ENCODE assay signal across 8 cellular contexts in the genomic region with DNA sequence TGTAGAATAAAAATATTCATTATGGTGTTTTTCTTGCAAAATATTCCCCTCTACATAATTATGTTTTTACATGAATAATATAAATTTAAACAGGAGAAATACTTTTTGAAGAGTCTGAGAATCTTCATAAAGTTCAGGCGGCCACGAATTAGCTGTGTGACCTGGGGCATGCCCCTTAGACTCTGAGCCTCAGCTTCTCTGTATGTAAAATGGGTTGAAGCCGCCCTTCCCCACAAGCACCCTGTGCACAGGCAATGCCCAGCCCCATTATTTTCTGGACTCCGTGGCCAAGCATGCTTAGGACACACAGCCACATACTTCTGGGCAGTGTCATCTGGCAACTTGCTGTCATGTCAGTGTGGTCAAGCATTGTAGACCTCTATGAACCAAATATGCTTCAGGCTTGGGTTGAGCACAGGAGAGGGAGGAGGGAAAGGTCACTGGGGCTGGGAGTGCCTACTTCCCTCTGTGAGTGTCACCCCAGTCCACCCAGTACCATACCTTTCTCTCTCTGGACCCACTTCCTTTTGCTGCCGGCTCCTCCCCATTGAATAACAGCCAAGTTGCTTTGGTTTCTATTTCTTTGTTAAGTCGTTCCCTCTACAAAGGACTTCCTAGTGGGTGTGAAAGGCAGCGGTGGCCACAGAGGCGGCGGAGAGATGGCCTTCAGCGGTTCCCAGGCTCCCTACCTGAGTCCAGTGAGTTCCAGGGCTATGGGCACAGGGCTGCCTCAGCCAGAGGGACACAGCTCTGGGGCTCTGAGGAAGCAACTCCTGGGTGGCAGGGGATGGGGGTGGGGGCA. TPM values are rescaled to one million over a fixed set of nuclear protein-coding genes. Genes with fewer than 3 reads are reported as not detected.
DNase-seq lines count a peak whose midpoint lies in the region; ATAC-seq and TF ChIP-seq lines count a peak whose summit lies in the region.

A gene (plus strand): TSS at position 582 of the 802 bp plus-strand sequence. CDS start 78 bp downstream, at position 660.

- H3K4me1 ChIP-seq in BLaER1 treated with 17β-estradiol and CSF1 and Interleukin-3, amounts not matched to agents 10 nM and 100 nM: peaks cover 49 to 65% (median 58%) of the 10 kb centered on the region in 10 experiments
- H3K4me1 ChIP-seq in gastroesophageal sphincter (peaks cover 0 to 29% (median 15%) of the 10 kb centered on the region in 3 donors), sigmoid colon (peaks cover 0 to 24% (median 23%) of the 10 kb centered on the region in 4 donors)

- H3K27ac ChIP-seq in BLaER1 treated with 17β-estradiol and CSF1 and Interleukin-3, amounts not matched to agents 10 nM and 100 nM: peak within 1 kb of the TSS in 10 of 11 experiments; percentile 40 to 87 (median 77); a peak in 21 of 22 replicates
- H3K27ac ChIP-seq in gastroesophageal sphincter: peak within 1 kb of the TSS in 3 of 4 donors; percentile 15 to 64 (median 51)
- H3K27ac ChIP-seq in sigmoid colon: peak within 1 kb of the TSS; percentile 56 to 69 (median 62)

- DNase-seq in GM19238 (ENCODE audit: insufficient read length, low spot score): peak; percentile 62
- DNase-seq in activated CD8-positive, alpha-beta T cell treated with anti-CD3 and anti-CD28 coated beads for 36 hours: peak; percentile 48
- DNase-seq in sigmoid colon: no peak
- DNase-seq in foreskin melanocyte: no peak
- DNase-seq in G401 (ENCODE audit: low spot score): no peak

- peak within 1 kb of the TSS; percentile 71 to 84 (median 80) for H3K9ac ChIP-seq in BLaER1 treated with 17β-estradiol and CSF1 and Interleukin-3, amounts not matched to agents 10 nM and 100 nM

- H3K9me3 Mint-ChIP-seq in activated CD8-positive, alpha-beta T cell treated with anti-CD3 and anti-CD28 coated beads for 36 hours: no peaks in the 10 kb centered on the region

- TF ChIP-seq EP300 in gastroesophageal sphincter (IDR thresholded peaks at IDR 0.05): no peak
- no peak for TF ChIP-seq EP300 in sigmoid colon (IDR thresholded peaks at IDR 0.05)

- peaks cover 0 to 22% (median 7%) of the 10 kb centered on the region in 11 experiments; a peak in 8 of 22 replicates for H3K36me3 ChIP-seq in BLaER1 treated with 17β-estradiol and CSF1 and Interleukin-3, amounts not matched to agents 10 nM and 100 nM
- H3K36me3 ChIP-seq in gastroesophageal sphincter (peaks cover 0 to 19% of the 10 kb centered on the region in 2 donors), sigmoid colon (peaks cover 0 to 4% (median 0%) of the 10 kb centered on the region in 4 donors)

- in situ Hi-C loops in G401 (cut with HindIII; ENCODE audit: low sequenced_read_pairs): no loop called here

- H3K36me3 Mint-ChIP-seq in activated CD8-positive, alpha-beta T cell treated with anti-CD3 and anti-CD28 coated beads for 36 hours (ENCODE audit: low read depth): peaks cover 5% of the 10 kb centered on the region

- H3K9me3 ChIP-seq in BLaER1 treated with 17β-estradiol and CSF1 and Interleukin-3, amounts not matched to agents 10 nM and 100 nM (replicated peaks in 1 of 11): peaks cover 0 to 12% (median 8%) of the 10 kb centered on the region in 11 experiments; a peak in 8 of 22 replicates
- H3K9me3 ChIP-seq in gastroesophageal sphincter (no peaks in the 10 kb centered on the region), sigmoid colon (no peaks in the 10 kb centered on the region)

- peak within 1 kb of the TSS; percentile 79 for H3K27ac Mint-ChIP-seq in activated CD8-positive, alpha-beta T cell treated with anti-CD3 and anti-CD28 coated beads for 36 hours

- H3K27me3 ChIP-seq in BLaER1 treated with 17β-estradiol and CSF1 and Interleukin-3, amounts not matched to agents 10 nM and 100 nM: no peaks in the 10 kb centered on the region
- no peaks in the 10 kb centered on the region for H3K27me3 ChIP-seq in gastroesophageal sphincter
- H3K27me3 ChIP-seq in sigmoid colon: no peaks in the 10 kb centered on the region

- ATAC-seq in HG03571 (IDR thresholded peaks at IDR 0.05; ENCODE audit: unreplicated experiment): peak; percentile 47
- ATAC-seq in activated CD8-positive, alpha-beta T cell treated with anti-CD3 and anti-CD28 coated beads for 36 hours: peak; percentile 79
- ATAC-seq in gastroesophageal sphincter: peak; percentile 20

- H4K20me1 ChIP-seq in BLaER1 treated with 17β-estradiol and CSF1 and Interleukin-3, amounts not matched to agents 10 nM and 100 nM: peaks cover 0 to 19% (median 0%) of the 10 kb centered on the region in 11 experiments; a peak in 7 of 22 replicates

- POLR2A ChIA-PET in activated CD8-positive, alpha-beta T cell treated with anti-CD3 and anti-CD28 coated beads for 36 hours (lab: Charles Lee): interaction anchor here (1.0 to 1.2 kb wide), 2 partner anchors 9 to 337 kb away, joined by 3 read pairs; a partner anchor contains a TSS

- no peaks in the 10 kb centered on the region for H3K27me3 Mint-ChIP-seq in activated CD8-positive, alpha-beta T cell treated with anti-CD3 and anti-CD28 coated beads for 36 hours

- peak within 1 kb of the TSS; percentile 85 to 98 (median 91) for H3K4me2 ChIP-seq in BLaER1 treated with 17β-estradiol and CSF1 and Interleukin-3, amounts not matched to agents 10 nM and 100 nM

- H3K4me3 Mint-ChIP-seq in activated CD8-positive, alpha-beta T cell treated with anti-CD3 and anti-CD28 coated beads for 36 hours: peak within 1 kb of the TSS; percentile 60

- whole genome bisulfite sequencing in gastroesophageal sphincter (ENCODE audit: low coverage in 1 of 2), 2 donors: 20 to 71% methylated on average over 1 to 5 of the region's 10 CpGs
- 28 to 39% methylated on average over 10 of the region's 10 CpGs for WGBS in sigmoid colon, 2 donors

- peaks cover 27% of the 10 kb centered on the region for H3K4me1 Mint-ChIP-seq in activated CD8-positive, alpha-beta T cell treated with anti-CD3 and anti-CD28 coated beads for 36 hours (ENCODE audit: low read depth)

- no peak for TF ChIP-seq POLR2A in gastroesophageal sphincter (IDR thresholded peaks at IDR 0.05)
- TF ChIP-seq POLR2A in sigmoid colon (IDR thresholded peaks at IDR 0.05): peak in 1 of 2 donors; percentile 63

- CTCF ChIA-PET in activated CD8-positive, alpha-beta T cell treated with anti-CD3 and anti-CD28 coated beads for 36 hours (lab: Charles Lee): interaction anchor here (1.0 to 4.3 kb wide), 4 partner anchors 20 to 28 kb away, joined by 3 to 18 read pairs (median 8); no protein-coding TSS in a partner anchor

- TF ChIP-seq CTCF in activated CD8-positive, alpha-beta T cell treated with anti-CD3 and anti-CD28 coated beads for 36 hours (IDR thresholded peaks at IDR 0.05): no peak
- TF ChIP-seq CTCF in gastroesophageal sphincter (IDR thresholded peaks at IDR 0.05) (no peak), sigmoid colon (IDR thresholded peaks at IDR 0.05) (no peak)

- intact Hi-C loops in activated CD8-positive, alpha-beta T cell treated with anti-CD3 and anti-CD28 coated beads for 36 hours (cut with micrococcal nuclease): no loop called here
- intact Hi-C loops in sigmoid colon (cut with DNase I): no loop called here

- peak within 1 kb of the TSS; percentile 55 to 77 (median 68) for H3K4me3 ChIP-seq in BLaER1 treated with 17β-estradiol and CSF1 and Interleukin-3, amounts not matched to agents 10 nM and 100 nM
- H3K4me3 ChIP-seq in gastroesophageal sphincter (peak within 1 kb of the TSS; percentile 17 to 43), sigmoid colon (peak within 1 kb of the TSS in 3 of 4 donors; percentile 31 to 41 (median 31))

RNA-seq across cellular contexts. Expression of the gene that starts here (rescaled TPM):
- 10 to 100 TPM; 17.3 to 18.4 TPM for total RNA-seq in activated CD8-positive, alpha-beta T cell treated with anti-CD3 and anti-CD28 coated beads for 36 hours
- total RNA-seq in gastroesophageal sphincter (10 to 100 TPM in 3 of 4 donors, 1 to 10 TPM in 1; 8.7 to 62.0 (median 27.2) TPM), sigmoid colon (10 to 100 TPM; 17.8 to 33.2 (median 22.2) TPM)
- 100 to 1,000 TPM; 333 to 476 (median 455) TPM for polyA plus RNA-seq in sigmoid colon
- total RNA-seq in G401 (2014; rRNA removed; shearing (Covaris generic)): not detected in 2 replicates

Comparison
In these comparisons a context has a peak if more than half of its experiments do, and no peak if none do; other contexts are left out.
1. DNase-seq: peak in GM19238 (single experiment) and activated CD8-positive, alpha-beta T cell treated with anti-CD3 and anti-CD28 coated beads for 36 hours (single experiment); none in sigmoid colon (single experiment), foreskin melanocyte (single experiment) and G401 (single experiment).
2. ATAC-seq: peak in every context shown above with its lines; median percentile 79 in activated CD8-positive, alpha-beta T cell treated with anti-CD3 and anti-CD28 coated beads for 36 hours; 47 in HG03571; 20 in gastroesophageal sphincter.
3. Peak in every context shown above with its lines, with median percentiles within 50 percentile points of each other: H3K27ac ChIP-seq and H3K4me3 ChIP-seq.